Comparison of ENCODE assay signal across 8 cellular contexts in the genomic region with DNA sequence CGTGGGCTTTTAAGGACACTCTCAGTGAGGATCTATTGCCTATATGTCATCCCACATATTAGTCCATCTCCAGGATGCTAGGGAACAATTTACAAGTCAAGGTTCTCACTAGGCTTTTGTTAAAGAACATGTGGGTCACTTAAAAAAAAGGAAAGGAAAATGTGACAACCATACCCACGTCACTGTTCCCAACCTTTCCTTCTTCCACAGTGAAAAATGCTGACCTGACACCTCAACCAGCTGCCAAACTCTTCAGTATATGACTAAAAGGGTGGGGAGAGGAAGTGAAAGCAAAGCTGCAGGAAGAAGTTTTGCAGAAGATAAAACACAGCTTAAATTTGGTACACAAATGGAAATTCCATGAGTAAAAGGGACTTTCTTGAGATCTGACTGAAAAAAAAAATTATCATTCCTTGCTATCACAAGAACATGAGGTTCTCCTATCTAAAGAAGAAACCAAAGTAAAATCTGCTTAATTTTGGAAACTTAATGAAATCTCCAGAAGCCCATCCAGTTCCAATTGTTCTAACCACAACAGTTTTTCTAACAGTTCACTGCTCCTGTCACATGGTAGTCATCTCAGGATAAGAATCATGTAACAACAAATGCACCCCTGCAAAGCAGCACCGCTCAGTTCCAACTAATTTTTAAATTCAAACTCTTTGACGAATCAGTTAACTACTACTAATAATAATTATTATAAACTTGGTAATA.
A peak's percentile ranks its signal among the peaks of the same experiment; 100 is the strongest.
DNase-seq lines count a peak whose midpoint lies in the region; ATAC-seq and TF ChIP-seq lines count a peak whose summit lies in the region.

No MANE protein-coding gene starts in this region.

- H3K4me1 ChIP-seq in fibroblast of lung (ENCODE audit: control insufficient read depth, extremely low read depth, insufficient read depth, low read length) (no peaks in the 10 kb centered on the region), parathyroid adenoma (peaks cover 4% of the 10 kb centered on the region)

- no peak overlapping the region for H2AFZ ChIP-seq in fibroblast of lung (ENCODE audit: low read length)
- no peak overlapping the region for H2AFZ ChIP-seq in parathyroid adenoma

- H3K9ac ChIP-seq in fibroblast of lung (ENCODE audit: insufficient read depth, low read length), result no peak overlapping the region
- no peak overlapping the region for H3K9ac ChIP-seq in parathyroid adenoma

- H3K4me2 ChIP-seq in fibroblast of lung (ENCODE audit: extremely low read depth, insufficient read depth, low read length), result peak overlapping the region; percentile 41
- H3K4me2 ChIP-seq in parathyroid adenoma (ENCODE audit: low read length), result no peak overlapping the region

- H3K9me3 ChIP-seq in fibroblast of lung (ENCODE audit: control insufficient read depth, insufficient read depth, low read depth, low read length) (no peaks in the 10 kb centered on the region), parathyroid adenoma (ENCODE audit: control insufficient read depth, low read length) (no peaks in the 10 kb centered on the region)

- H3K27me3 ChIP-seq in fibroblast of lung (ENCODE audit: control insufficient read depth, insufficient read depth, low read length) (no peaks in the 10 kb centered on the region), parathyroid adenoma (ENCODE audit: control insufficient read depth, insufficient read depth, low read length) (no peaks in the 10 kb centered on the region)

- ATAC-seq in GM21576 (IDR thresholded peaks at IDR 0.05; ENCODE audit: unreplicated experiment) (peak; percentile 53), HG03571 (IDR thresholded peaks at IDR 0.05; ENCODE audit: unreplicated experiment) (no peak)

- H3K36me3 ChIP-seq in fibroblast of lung (ENCODE audit: control insufficient read depth, insufficient read depth, low read length) (no peaks in the 10 kb centered on the region), parathyroid adenoma (ENCODE audit: control insufficient read depth, insufficient read depth, low read length) (no peaks in the 10 kb centered on the region)

- H3K4me3 ChIP-seq in fibroblast of lung (replicated peaks in 1 of 4; ENCODE audit: control extremely low read depth in 1 of 4, insufficient read depth in 1 of 4, low read depth in 3 of 4, low read length in 4 of 4) (no peak overlapping the region), parathyroid adenoma (ENCODE audit: low read depth, low read length) (no peak overlapping the region)

- in situ Hi-C loops in SK-MEL-5 (cut with HindIII; ENCODE audit: low pct_unique_long_range_greater_than_20kb, low sequenced_read_pairs), result no loop called here

- TF ChIP-seq CTCF in fibroblast of lung (conservative IDR thresholded peaks at IDR 0.05 in 1 of 2, IDR thresholded peaks at IDR 0.05 in 1 of 2; ENCODE audit: low read depth in 1 of 2, low read length in 2 of 2) (no peak), parathyroid adenoma (IDR thresholded peaks at IDR 0.05) (no peak)

- H3K79me2 ChIP-seq in fibroblast of lung (ENCODE audit: control insufficient read depth, insufficient read depth, low read length) (no peaks in the 10 kb centered on the region), parathyroid adenoma (no peaks in the 10 kb centered on the region)

- DNase-seq in AML-193 (lab: John Stamatoyannopoulos, UW), result peak; percentile 38 to 39
- peak; percentile 29 for DNase-seq in SK-MEL-5 (ENCODE audit: low read depth, low spot score)
- DNase-seq in fibroblast of lung (ENCODE audit: low read depth in 2 of 2), result peak; percentile 58 to 64
- DNase-seq in NCI-H1417 treated with DMSO at 0.1 percent for 48 hours (lab: John Stamatoyannopoulos, UW), result no peak
- no peak for DNase-seq in DMS153 (lab: John Stamatoyannopoulos, UW)

- H4K20me1 ChIP-seq in fibroblast of lung (ENCODE audit: control insufficient read depth, extremely low read depth, insufficient read depth, low read length), result no peaks in the 10 kb centered on the region

- H3K27ac ChIP-seq in fibroblast of lung (ENCODE audit: insufficient read depth, low read length), result peak overlapping the region; percentile 51
- H3K27ac ChIP-seq in parathyroid adenoma, result peak overlapping the region; percentile 81

Comparison
In these comparisons a context has a peak if more than half of its experiments do, and no peak if none do; other contexts are left out.
1. DNase-seq: peak in AML-193 (2 of 2), SK-MEL-5 (single experiment) and fibroblast of lung (2 of 2); none in NCI-H1417 treated with DMSO at 0.1 percent for 48 hours (single experiment) and DMS153 (single experiment).